Comparison of ENCODE assay signal across 1 cellular context in the genomic region with DNA sequence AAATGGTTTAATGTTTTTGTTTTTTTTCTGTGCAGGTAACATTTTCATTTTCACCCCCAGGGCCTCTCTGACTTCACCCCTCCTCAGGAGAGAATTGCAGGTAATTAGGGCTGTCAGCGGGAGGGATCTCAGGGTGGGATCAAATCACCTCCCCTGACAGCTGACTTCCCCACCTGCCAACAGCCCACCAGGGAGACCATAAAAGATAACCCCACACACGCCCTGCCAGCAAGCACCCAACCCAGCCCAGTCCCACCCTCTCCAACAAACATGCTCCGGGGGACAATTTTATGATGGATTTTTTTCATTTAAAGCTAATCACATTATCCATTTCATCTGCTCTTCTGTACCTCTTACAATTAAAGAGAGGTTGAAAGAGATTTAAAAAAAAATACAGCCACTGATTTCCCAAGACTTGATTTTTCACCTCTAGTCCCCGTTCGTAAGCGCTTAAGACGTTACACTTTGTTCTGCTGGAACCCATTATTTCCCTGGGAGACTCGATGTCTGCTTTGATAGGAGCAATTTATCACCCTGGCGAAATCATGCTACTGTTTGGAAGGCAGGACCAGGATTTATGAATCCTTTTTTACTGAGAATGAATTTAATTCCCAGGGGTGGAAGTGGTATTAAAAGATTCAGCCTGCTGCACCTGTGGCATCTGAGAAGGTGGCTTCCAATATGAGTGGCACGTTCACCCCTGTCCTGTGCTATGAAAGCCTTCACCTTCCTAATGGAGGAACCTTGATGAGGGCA.
TF ChIP-seq lines count a peak whose summit lies in the region.

No MANE protein-coding gene starts in this region.

TF ChIP-seq in SK-N-SH treated with all-trans-retinoic acid at 6 μM for 48 hours, 23 proteins besides CTCF, POLR2A, EP300 and RAD21 (continued from another document):
- TF ChIP-seq, protein P1, sequence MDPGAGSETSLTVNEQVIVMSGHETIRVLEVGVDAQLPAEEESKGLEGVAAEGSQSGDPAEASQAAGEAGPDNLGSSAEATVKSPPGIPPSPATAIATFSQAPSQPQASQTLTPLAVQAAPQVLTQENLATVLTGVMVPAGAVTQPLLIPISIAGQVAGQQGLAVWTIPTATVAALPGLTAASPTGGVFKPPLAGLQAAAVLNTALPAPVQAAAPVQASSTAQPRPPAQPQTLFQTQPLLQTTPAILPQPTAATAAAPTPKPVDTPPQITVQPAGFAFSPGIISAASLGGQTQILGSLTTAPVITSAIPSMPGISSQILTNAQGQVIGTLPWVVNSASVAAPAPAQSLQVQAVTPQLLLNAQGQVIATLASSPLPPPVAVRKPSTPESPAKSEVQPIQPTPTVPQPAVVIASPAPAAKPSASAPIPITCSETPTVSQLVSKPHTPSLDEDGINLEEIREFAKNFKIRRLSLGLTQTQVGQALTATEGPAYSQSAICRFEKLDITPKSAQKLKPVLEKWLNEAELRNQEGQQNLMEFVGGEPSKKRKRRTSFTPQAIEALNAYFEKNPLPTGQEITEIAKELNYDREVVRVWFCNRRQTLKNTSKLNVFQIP (CRISPR knock-in tag; IDR thresholded peaks at IDR 0.05; ENCODE audit: borderline replicate concordance, low read depth) = no peak
- TF ChIP-seq, protein P2, sequence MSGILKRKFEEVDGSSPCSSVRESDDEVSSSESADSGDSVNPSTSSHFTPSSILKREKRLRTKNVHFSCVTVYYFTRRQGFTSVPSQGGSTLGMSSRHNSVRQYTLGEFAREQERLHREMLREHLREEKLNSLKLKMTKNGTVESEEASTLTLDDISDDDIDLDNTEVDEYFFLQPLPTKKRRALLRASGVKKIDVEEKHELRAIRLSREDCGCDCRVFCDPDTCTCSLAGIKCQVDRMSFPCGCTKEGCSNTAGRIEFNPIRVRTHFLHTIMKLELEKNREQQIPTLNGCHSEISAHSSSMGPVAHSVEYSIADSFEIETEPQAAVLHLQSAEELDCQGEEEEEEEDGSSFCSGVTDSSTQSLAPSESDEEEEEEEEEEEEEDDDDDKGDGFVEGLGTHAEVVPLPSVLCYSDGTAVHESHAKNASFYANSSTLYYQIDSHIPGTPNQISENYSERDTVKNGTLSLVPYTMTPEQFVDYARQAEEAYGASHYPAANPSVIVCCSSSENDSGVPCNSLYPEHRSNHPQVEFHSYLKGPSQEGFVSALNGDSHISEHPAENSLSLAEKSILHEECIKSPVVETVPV (CRISPR knock-in tag; IDR thresholded peaks at IDR 0.05) = no peak
- TF ChIP-seq TOX (CRISPR knock-in tag; IDR thresholded peaks at IDR 0.05; ENCODE audit: borderline replicate concordance) = no peak
- no peak for TF ChIP-seq GLIS3 (CRISPR knock-in tag; IDR thresholded peaks at IDR 0.05)
- no peak for TF ChIP-seq ZC3H10 (CRISPR knock-in tag; IDR thresholded peaks at IDR 0.05)
- no peak for TF ChIP-seq RARB (CRISPR knock-in tag; IDR thresholded peaks at IDR 0.05)
TF ChIP-seq in SK-N-SH treated with all-trans-retinoic acid at 6 μM for 48 hours: peak in this region for 0.
